Comparison of ENCODE assay signal across 8 cellular contexts in the genomic region with DNA sequence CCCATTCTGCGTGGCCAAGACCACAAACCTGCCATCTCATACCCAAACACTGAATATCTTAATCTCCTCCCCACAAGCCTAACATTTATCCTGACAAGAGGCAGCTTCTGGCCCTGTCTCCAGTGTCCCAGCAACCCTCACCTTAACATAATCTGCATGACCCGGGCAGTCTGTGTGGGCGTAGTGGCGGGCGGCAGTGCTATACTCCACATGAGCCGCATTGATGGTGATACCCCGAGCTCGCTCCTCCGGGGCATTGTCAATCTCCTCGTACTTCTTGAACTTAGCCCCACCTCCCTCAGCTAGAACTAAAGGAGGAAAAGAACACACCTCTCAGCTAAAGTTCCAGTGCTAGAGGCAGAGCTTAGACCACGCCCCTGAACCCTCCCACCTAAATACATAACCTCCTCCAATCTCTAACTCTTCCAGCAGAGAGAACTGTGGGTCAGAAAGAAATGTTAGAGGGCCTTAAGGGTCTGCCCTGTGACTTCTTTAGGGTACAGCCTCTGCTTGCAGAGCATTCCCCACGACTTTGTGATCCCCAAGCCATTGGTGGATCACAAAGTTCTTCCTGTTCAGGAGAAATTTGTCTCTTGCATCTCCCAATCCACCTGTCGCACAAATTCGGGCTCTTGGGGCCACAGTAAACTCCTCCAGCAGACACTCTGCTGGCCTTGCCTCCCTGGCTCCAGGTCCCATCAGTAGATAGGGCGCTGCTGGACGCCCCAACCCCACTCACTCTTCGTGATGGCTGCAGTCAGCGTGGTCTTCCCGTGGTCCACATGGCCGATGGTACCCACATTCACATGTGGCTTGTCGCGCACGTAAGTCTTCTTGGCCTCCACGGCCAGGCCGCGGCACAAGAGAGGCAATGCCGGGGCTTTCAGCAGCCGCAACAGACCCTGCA. TPM values are rescaled to one million over a fixed set of nuclear protein-coding genes. Genes with fewer than 3 reads are reported as not detected.
DNase-seq lines count a peak whose midpoint lies in the region; ATAC-seq and TF ChIP-seq lines count a peak whose summit lies in the region.

No MANE protein-coding gene starts in this region.

- H3K27ac ChIP-seq in SJCRH30 (peak overlapping the region; percentile 54), tibial nerve (peak overlapping the region; percentile 77 to 95 (median 89))

- TF ChIP-seq CTCF in mucosa of descending colon (IDR thresholded peaks at IDR 0.05): no peak
- TF ChIP-seq CTCF in tibial nerve (IDR thresholded peaks at IDR 0.05): no peak

- WGBS in tibial nerve, 2 donors: 23 to 31% methylated on average over 24 to 28 of the region's 28 CpGs

- H3K9me3 ChIP-seq in SJCRH30 (replicated peaks): no peaks in the 10 kb centered on the region
- no peaks in the 10 kb centered on the region for H3K9me3 ChIP-seq in mucosa of descending colon
- H3K9me3 ChIP-seq in tibial nerve: no peaks in the 10 kb centered on the region

- H3K27me3 ChIP-seq in SJCRH30: no peaks in the 10 kb centered on the region
- H3K27me3 ChIP-seq in tibial nerve: no peaks in the 10 kb centered on the region

- intact Hi-C loops in dendritic cell treated with granulocyte-macrophage colony-stimulating factor and Interleukin-4, amounts not matched to agents 40 ng/mL and 50 ng/mL, for 4 days (cut with micrococcal nuclease): loop anchor here (1.0 kb wide), 3 partner anchors 18 to 105 kb away; a partner anchor contains a TSS
- intact Hi-C loops in mucosa of descending colon (cut with DNase I, micrococcal nuclease): no loop called here

- no peaks in the 10 kb centered on the region for H3K9me3 Mint-ChIP-seq in dendritic cell treated with granulocyte-macrophage colony-stimulating factor and Interleukin-4, amounts not matched to agents 40 ng/mL and 50 ng/mL, for 4 days

- H3K4me1 Mint-ChIP-seq in dendritic cell treated with granulocyte-macrophage colony-stimulating factor and Interleukin-4, amounts not matched to agents 40 ng/mL and 50 ng/mL, for 4 days (ENCODE audit: low read depth): peaks cover 30% of the 10 kb centered on the region

- H3K4me3 ChIP-seq in SJCRH30 (peak overlapping the region; percentile 94), mucosa of descending colon (peak overlapping the region; percentile 92), tibial nerve (peak overlapping the region; percentile 64 to 99 (median 88))

- peak; percentile 5 for ATAC-seq in HG02798 (IDR thresholded peaks at IDR 0.05; ENCODE audit: poor library complexity, unreplicated experiment)
- peak; percentile 63 for ATAC-seq in mucosa of descending colon
- no peak for ATAC-seq in HG02970 (IDR thresholded peaks at IDR 0.05; ENCODE audit: low FRiP score, unreplicated experiment)

- DNase-seq in ELR (ENCODE audit: low read depth) (peak; percentile 58), SJCRH30 (peak in 1 of 2 experiments; percentile 38), mucosa of descending colon (peak in 1 of 3 donors; percentile 85), tibial nerve (ENCODE audit: low spot score in 2 of 2) (no peak), cortex of kidney (lab: John Stamatoyannopoulos, UW) (no peak)

- H3K27me3 Mint-ChIP-seq in dendritic cell treated with granulocyte-macrophage colony-stimulating factor and Interleukin-4, amounts not matched to agents 40 ng/mL and 50 ng/mL, for 4 days: no peaks in the 10 kb centered on the region

- H3K4me1 ChIP-seq in SJCRH30: peaks cover 5% of the 10 kb centered on the region; the same call in 1 of the 2 replicates
- H3K4me1 ChIP-seq in mucosa of descending colon (ENCODE audit: low read depth): peaks cover 17% of the 10 kb centered on the region
- H3K4me1 ChIP-seq in tibial nerve: peaks cover 0 to 32% (median 18%) of the 10 kb centered on the region in 4 donors

- TF ChIP-seq EP300 in tibial nerve (IDR thresholded peaks at IDR 0.05): no peak

- peaks cover 30% of the 10 kb centered on the region for H3K36me3 ChIP-seq in SJCRH30
- H3K36me3 ChIP-seq in mucosa of descending colon (ENCODE audit: low read depth): peaks cover 11% of the 10 kb centered on the region
- H3K36me3 ChIP-seq in tibial nerve: peaks cover 3 to 45% (median 24%) of the 10 kb centered on the region in 3 donors

- peaks cover 59% of the 10 kb centered on the region for H3K36me3 Mint-ChIP-seq in dendritic cell treated with granulocyte-macrophage colony-stimulating factor and Interleukin-4, amounts not matched to agents 40 ng/mL and 50 ng/mL, for 4 days (ENCODE audit: low read depth)

- H3K4me3 Mint-ChIP-seq in dendritic cell treated with granulocyte-macrophage colony-stimulating factor and Interleukin-4, amounts not matched to agents 40 ng/mL and 50 ng/mL, for 4 days: peak overlapping the region; percentile 96

- peak overlapping the region; percentile 96 for H3K27ac Mint-ChIP-seq in dendritic cell treated with granulocyte-macrophage colony-stimulating factor and Interleukin-4, amounts not matched to agents 40 ng/mL and 50 ng/mL, for 4 days

- TF ChIP-seq POLR2A in tibial nerve (IDR thresholded peaks at IDR 0.05): no peak

RNA-seq across cellular contexts. Expression of a gene that starts 0.7 kb away (rescaled TPM):
- total RNA-seq in SJCRH30 (2014; rRNA removed; shearing (Covaris generic)): 115 and 119 TPM in 2 replicates
- total RNA-seq in mucosa of descending colon (100 to 1,000 TPM; 182 to 248 (median 220) TPM), tibial nerve (100 to 1,000 TPM in 3 of 4 donors, 10 to 100 TPM in 1; 88.1 to 136 (median 116) TPM)

RNA-seq across cellular contexts. Expression of a gene that starts 18.2 kb away (rescaled TPM):
- total RNA-seq in SJCRH30 (2014; rRNA removed; shearing (Covaris generic)): 20.3 and 21.4 TPM in 2 replicates
- total RNA-seq in mucosa of descending colon (100 to 1,000 TPM in 1 of 3 donors, 10 to 100 TPM in 2; 83.5 to 107 (median 89.7) TPM), tibial nerve (10 to 100 TPM; 33.7 to 44.8 (median 43.0) TPM)

RNA-seq across cellular contexts. Expression of a gene that starts 22.6 kb away (rescaled TPM):
- 55.0 and 68.3 TPM in 2 replicates for total RNA-seq in SJCRH30 (2014; rRNA removed; shearing (Covaris generic))
- total RNA-seq in mucosa of descending colon (100 to 1,000 TPM; 102 to 108 (median 107) TPM), tibial nerve (100 to 1,000 TPM in 1 of 4 donors, 10 to 100 TPM in 3; 57.6 to 121 (median 87.7) TPM)

RNA-seq across cellular contexts. Expression of a gene that starts 32.9 kb away (rescaled TPM):
- total RNA-seq in SJCRH30 (2014; rRNA removed; shearing (Covaris generic)): 21.8 and 24.8 TPM in 2 replicates
- 1 to 10 TPM in 2 of 3 donors, under 1 TPM in 1; 0.96 to 1.7 (median 1.6) TPM for total RNA-seq in mucosa of descending colon
- under 1 TPM; 0.20 to 0.90 (median 0.21) TPM for total RNA-seq in tibial nerve
